21 cellular contexts compared by ENCODE assay signal in genomic region chr2:35582637-35583036, GRCh38.
DNase-seq lines count a peak whose midpoint lies in the region; ATAC-seq, FAIRE-seq and TF ChIP-seq lines count a peak whose summit lies in the region.
"Had no signal": no experiment of that assay in that cellular context is flagged by ENCODE, and none has a peak within 500 bp of the region (broad histone marks: within the 10 kb centered on the region; RNA-seq: fewer than 3 reads in every experiment).

No MANE protein-coding gene starts in this region.

- H3K4me1 ChIP-seq in A549 (no peaks in the 10 kb centered on the region), IMR-90 (ENCODE audit: control insufficient read depth, insufficient read depth, low read length) (no peaks in the 10 kb centered on the region), endodermal cell (ENCODE audit: control insufficient read depth, insufficient read depth, low read length) (no peaks in the 10 kb centered on the region)
- H3K4me1 ChIP-seq: BLaER1 treated with 17β-estradiol and CSF1 and Interleukin-3, amounts not matched to agents 10 nM and 100 nM; Caco-2 had no signal

- no peaks in the 10 kb centered on the region for H3K79me1 ChIP-seq in IMR-90 (ENCODE audit: low read depth in 1 of 2, low read length in 2 of 2)

- H2BK20ac ChIP-seq in IMR-90 (ENCODE audit: low read depth, low read length) = no peak overlapping the region

- no peak overlapping the region for H4K5ac ChIP-seq in IMR-90 (ENCODE audit: low read depth, low read length)

- H3K27me3 ChIP-seq in IMR-90 (ENCODE audit: control insufficient read depth, insufficient read depth, low read length) (no peaks in the 10 kb centered on the region), endodermal cell (ENCODE audit: control insufficient read depth, insufficient read depth, low read length, poor library complexity, severe bottlenecking) (no peaks in the 10 kb centered on the region)
- H3K27me3 ChIP-seq: BLaER1 treated with 17β-estradiol and CSF1 and Interleukin-3, amounts not matched to agents 10 nM and 100 nM had no signal

- no peak for TF ChIP-seq EP300 in A549 (IDR thresholded peaks at IDR 0.05)

- H2BK15ac ChIP-seq in IMR-90 (ENCODE audit: low read depth, low read length) = no peak overlapping the region

- H3K36me3 ChIP-seq in IMR-90 (ENCODE audit: control insufficient read depth, insufficient read depth, low read length) (no peaks in the 10 kb centered on the region), endodermal cell (ENCODE audit: control insufficient read depth, insufficient read depth, low read length) (no peaks in the 10 kb centered on the region)
- H3K36me3 ChIP-seq: BLaER1 treated with 17β-estradiol and CSF1 and Interleukin-3, amounts not matched to agents 10 nM and 100 nM had no signal

- H3K14ac ChIP-seq in IMR-90 (replicated peaks; ENCODE audit: low read depth, low read length) = no peak overlapping the region

- ATAC-seq in A549 (no peak), IMR-90 (ENCODE audit: low read depth) (no peak)
- ATAC-seq: CD8-positive, alpha-beta T cell had no signal

- no peak overlapping the region for H2BK120ac ChIP-seq in IMR-90 (ENCODE audit: low read depth, low read length)

- no peak overlapping the region for H2AK9ac ChIP-seq in IMR-90 (replicated peaks; ENCODE audit: low read depth, low read length, poor library complexity)

- no peak overlapping the region for H2BK5ac ChIP-seq in IMR-90 (ENCODE audit: low read depth, low read length, poor library complexity, severe bottlenecking)

- TF ChIP-seq CTCF in A549 (IDR thresholded peaks at IDR 0.05) (no peak), IMR-90 (conservative IDR thresholded peaks at IDR 0.05; ENCODE audit: low read depth, low read length) (no peak), endodermal cell (conservative IDR thresholded peaks at IDR 0.05) (no peak)

- CTCF ChIA-PET in A549 (lab: Yijun Ruan, JAX) (no interaction called here), IMR-90 (lab: Yijun Ruan, JAX) (no interaction called here)

- H3K4me3 Mint-ChIP-seq in endodermal cell = no peak overlapping the region
- H3K4me3 Mint-ChIP-seq: B cell; CD4-positive, alpha-beta T cell; CD8-positive, alpha-beta T cell had no signal

- in situ Hi-C loops in IMR-90 (cut with MboI; ENCODE audit: low sequenced_read_pairs) = no loop called here

- intact Hi-C loops in IMR-90 (cut with micrococcal nuclease) = no loop called here

- peaks cover 74% of the 10 kb centered on the region for H3K36me3 Mint-ChIP-seq in endodermal cell (ENCODE audit: low read depth)
- H3K36me3 Mint-ChIP-seq: CD8-positive, alpha-beta T cell had no signal

- no peak overlapping the region for H3K4me3 ChIP-seq in A549
- H3K4me3 ChIP-seq in IMR-90 (ENCODE audit: insufficient read depth, low read depth, low read length) = no peak overlapping the region
- H3K4me3 ChIP-seq in endodermal cell (ENCODE audit: low read length) = peak overlapping the region; percentile 37
- H3K4me3 ChIP-seq: BLaER1 treated with 17β-estradiol and CSF1 and Interleukin-3, amounts not matched to agents 10 nM and 100 nM had no signal

- FAIRE-seq in A549 (lab: Jason Lieb, UNC) = no peak
- FAIRE-seq: A204.1, D721Med, G401.6, GM12891, GM19239 had no signal

- H3K9me3 ChIP-seq in A549 (peaks cover 8% of the 10 kb centered on the region; the same call in 2 of the 3 replicates), IMR-90 (ENCODE audit: control insufficient read depth, insufficient read depth, low read length) (peaks cover 8% of the 10 kb centered on the region), endodermal cell (ENCODE audit: control insufficient read depth, low read length) (peaks cover 90% of the 10 kb centered on the region)

- TF ChIP-seq POLR2A in A549 (IDR thresholded peaks at IDR 0.05; ENCODE audit: low read length) = no peak
- no peak for TF ChIP-seq POLR2A in IMR-90 (IDR thresholded peaks at IDR 0.05; ENCODE audit: low read depth, low read length)

- H3K4me2 ChIP-seq in A549 (no peak overlapping the region), IMR-90 (ENCODE audit: low read depth, low read length) (no peak overlapping the region)
- H3K4me2 ChIP-seq: BLaER1 treated with 17β-estradiol and CSF1 and Interleukin-3, amounts not matched to agents 10 nM and 100 nM had no signal

- no peaks in the 10 kb centered on the region for H3K4me1 Mint-ChIP-seq in endodermal cell
- H3K4me1 Mint-ChIP-seq: B cell had no signal

- H3K9me1 ChIP-seq in IMR-90 (ENCODE audit: insufficient read depth, low read length) = no peaks in the 10 kb centered on the region

- no peak overlapping the region for H3K18ac ChIP-seq in IMR-90 (ENCODE audit: low read depth, low read length)

- H3K4ac ChIP-seq in IMR-90 (ENCODE audit: low read depth, low read length) = no peak overlapping the region

- no peak overlapping the region for H3K27ac Mint-ChIP-seq in endodermal cell
- H3K27ac Mint-ChIP-seq: B cell; CD4-positive, alpha-beta T cell; CD8-positive, alpha-beta T cell had no signal

- no peak overlapping the region for H2AK5ac ChIP-seq in IMR-90 (ENCODE audit: low read depth, low read length)

- H3K56ac ChIP-seq in IMR-90 (ENCODE audit: extremely low read depth, insufficient read depth, low read length) = no peak overlapping the region

- peaks cover 88% of the 10 kb centered on the region for H3K9me3 Mint-ChIP-seq in endodermal cell

- POLR2A ChIA-PET in A549 (lab: Yijun Ruan, JAX) (no interaction called here), IMR-90 (lab: Charles Lee; ENCODE audit: unreplicated experiment) (no interaction called here)

- TF ChIP-seq RAD21 in A549 (conservative IDR thresholded peaks at IDR 0.05 in 1 of 2, IDR thresholded peaks at IDR 0.05 in 1 of 2) (no peak), IMR-90 (IDR thresholded peaks at IDR 0.05; ENCODE audit: low read length) (no peak)

- H3K9ac ChIP-seq in IMR-90 (ENCODE audit: low read depth, low read length) = no peak overlapping the region
- no peak overlapping the region for H3K9ac ChIP-seq in endodermal cell (ENCODE audit: extremely low read depth, low read length, poor library complexity, severe bottlenecking)
- H3K9ac ChIP-seq: BLaER1 treated with 17β-estradiol and CSF1 and Interleukin-3, amounts not matched to agents 10 nM and 100 nM had no signal

- H4K20me1 ChIP-seq in IMR-90 (ENCODE audit: insufficient read depth, low read length) = no peaks in the 10 kb centered on the region
- H4K20me1 ChIP-seq: BLaER1 treated with 17β-estradiol and CSF1 and Interleukin-3, amounts not matched to agents 10 nM and 100 nM had no signal

- no peak overlapping the region for H4K8ac ChIP-seq in IMR-90 (ENCODE audit: low read depth in 2 of 2, low read length in 2 of 2)

- 11% methylated on average over 4 of the region's 4 CpGs for WGBS in A549 (ENCODE audit: missing lambda C conversion rate)
- no CpG with 5 or more reads among the region's 4 CpGs for WGBS in IMR-90 (ENCODE audit: extremely low coverage in 2 of 2, insufficient read length in 1 of 2), 2 experiments
- WGBS in endodermal cell (ENCODE audit: insufficient coverage in 1 of 2, insufficient read length in 1 of 2), 2 experiments = 91 to 100% methylated on average over 2 to 4 of the region's 4 CpGs

- H3K23ac ChIP-seq in IMR-90 (ENCODE audit: low read depth, low read length) = no peak overlapping the region

- H3K27ac ChIP-seq in A549 (no peak overlapping the region), IMR-90 (ENCODE audit: insufficient read depth, low read length) (no peak overlapping the region), endodermal cell (ENCODE audit: low read depth, low read length) (no peak overlapping the region)
- H3K27ac ChIP-seq: BLaER1 treated with 17β-estradiol and CSF1 and Interleukin-3, amounts not matched to agents 10 nM and 100 nM; C4-2B had no signal

- no peaks in the 10 kb centered on the region for H3K27me3 Mint-ChIP-seq in endodermal cell (ENCODE audit: insufficient read depth)
- H3K27me3 Mint-ChIP-seq: B cell; CD4-positive, alpha-beta T cell had no signal

- DNase-seq in A549 (ENCODE audit: low read depth in 1 of 2, low spot score in 1 of 2) (no peak), IMR-90 (no peak), endodermal cell (no peak), foreskin melanocyte (no peak)
- no peak for DNase-seq in activated T-cell treated with anti-CD3 and anti-CD28 coated beads, Interleukin-2, amount 50 U/mL, for 1 hour
- DNase-seq: 8988T; AML-193; Caco-2; Calu3; CD4-positive, alpha-beta T cell; CD8-positive, alpha-beta T cell; DMS79 treated with DMSO at 0.1 percent for 48 hours; GF-D8 had no signal

- no peak overlapping the region for H4K91ac ChIP-seq in IMR-90 (ENCODE audit: insufficient read depth, low read depth, low read length)

- dilution Hi-C loops in IMR-90 (cut with HindIII; ENCODE audit: low sequenced_read_pairs, unreplicated experiment) = no loop called here

- no peak overlapping the region for H2AFZ ChIP-seq in IMR-90 (replicated peaks; ENCODE audit: low read length, poor library complexity)

- BruUV-seq in IMR-90 (replicated peaks; lab: Mats Ljungman, UMichigan) = no TSS peak

TF ChIP-seq in A549, 52 proteins besides CTCF, POLR2A, EP300 and RAD21:
- TF ChIP-seq JUNB (IDR thresholded peaks at IDR 0.05) = no peak
- no peak for TF ChIP-seq PHF8 (IDR thresholded peaks at IDR 0.05; ENCODE audit: borderline replicate concordance, low read depth)
- TF ChIP-seq MAFK (IDR thresholded peaks at IDR 0.05; ENCODE audit: partially characterized antibody) = peak; percentile 70

TF ChIP-seq in IMR-90, 13 proteins besides CTCF, POLR2A, EP300 and RAD21:
- TF ChIP-seq CHD1 (IDR thresholded peaks at IDR 0.05; ENCODE audit: low read depth, low read length) (no peak), MAFK (IDR thresholded peaks at IDR 0.05; ENCODE audit: low read depth, low read length) (peak; percentile 26; the same call in 1 of the 2 replicates)
